ENCODE assay signal across 32 cellular contexts in genomic region chr13:96947343-96947910, GRCh38. TPM values are rescaled to one million over a fixed set of nuclear protein-coding genes. Genes with fewer than 3 reads are reported as not detected.
"Had no signal": no experiment of that assay in that cellular context is flagged by ENCODE, and none has a peak within 500 bp of the region (broad histone marks: within the 10 kb centered on the region; RNA-seq: fewer than 3 reads in every experiment).

No MANE protein-coding gene starts in this region.

- H3K27ac ChIP-seq: ascending aorta, brain microvascular endothelial cell, coronary artery, dorsolateral prefrontal cortex, gastroesophageal sphincter had no signal

- ATAC-seq: activated CD4-positive, alpha-beta T cell treated with anti-CD3 and anti-CD28 coated beads for 36 hours; activated naive CD4-positive, alpha-beta T cell treated with anti-CD3 and anti-CD28 coated beads, Interleukin-2, amount 50 U/mL, for 72 hours; activated T-cell treated with anti-CD3 and anti-CD28 coated beads, Interleukin-2, amount 50 U/mL, for 72 hours; gastroesophageal sphincter; T-cell had no signal

- DNase-seq: activated CD4-positive, alpha-beta memory T cell treated with anti-CD3 and anti-CD28 coated beads for 36 hours; activated CD4-positive, alpha-beta T cell treated with anti-CD3 and anti-CD28 coated beads for 36 hours; activated CD4-positive, alpha-beta T cell treated with anti-CD3 and anti-CD28 coated beads, Interleukin-2, amount 10 ng/mL, durations not matched to agents 24 days and 14 days; activated CD4-positive, CD25-positive, alpha-beta regulatory T cell; activated CD4-positive, CD25-positive, alpha-beta regulatory T cell treated with anti-CD3 and anti-CD28 coated beads, Interleukin-2, amount 50 U/mL, for 72 hours; activated CD8-positive, alpha-beta memory T cell treated with anti-CD3 and anti-CD28 coated beads, Interleukin-2, amount 50 U/mL, for 48 hours; activated gamma-delta T cell; activated naive CD4-positive, alpha-beta T cell; activated naive CD4-positive, alpha-beta T cell treated with anti-CD3 and anti-CD28 coated beads, Interleukin-2, amount 10 ng/mL, durations not matched to agents 7 days and 5 days; activated naive CD8-positive, alpha-beta T cell treated with anti-CD3 and anti-CD28 coated beads, Interleukin-2, amount 10 ng/mL, durations not matched to agents 7 days and 5 days; activated T-cell treated with anti-CD3 and anti-CD28 coated beads for 4 hours; activated T-cell treated with anti-CD3 and anti-CD28 coated beads, Interleukin-2, amount 50 U/mL, for 24 hours; activated T-cell treated with anti-CD3 and anti-CD28 coated beads, Interleukin-2, amount 50 U/mL, for 72 hours; brain microvascular endothelial cell; dorsolateral prefrontal cortex; effector memory CD4-positive, alpha-beta T cell; endodermal cell; foreskin melanocyte; SW 1271; T-cell; T-helper 9 cell had no signal

- H3K36me3 ChIP-seq: ascending aorta, brain microvascular endothelial cell, gastroesophageal sphincter had no signal

- H3K27me3 ChIP-seq: ascending aorta, brain microvascular endothelial cell, dorsolateral prefrontal cortex had no signal

- H3K4me3 ChIP-seq: ascending aorta, coronary artery, dorsolateral prefrontal cortex, gastroesophageal sphincter had no signal

- H3K9me3 ChIP-seq: ascending aorta, gastroesophageal sphincter had no signal

- H3K4me1 ChIP-seq: ascending aorta, gastroesophageal sphincter had no signal

RNA-seq across cellular contexts. Expression of gene OXGR1, which starts 46.8 kb away (rescaled TPM):
- total RNA-seq: activated CD4-positive, alpha-beta memory T cell treated with anti-CD3 and anti-CD28 coated beads for 36 hours; activated CD4-positive, alpha-beta T cell treated with anti-CD3 and anti-CD28 coated beads for 36 hours; activated CD4-positive, alpha-beta T cell treated with anti-CD3 and anti-CD28 coated beads, Interleukin-2, amount 10 ng/mL, durations not matched to agents 24 days and 14 days; activated naive CD4-positive, alpha-beta T cell treated with anti-CD3 and anti-CD28 coated beads, Interleukin-2, amount 50 U/mL, for 72 hours; activated naive CD8-positive, alpha-beta T cell treated with anti-CD3 and anti-CD28 coated beads, Interleukin-2, amount 10 ng/mL, durations not matched to agents 7 days and 5 days; activated T-cell treated with anti-CD3 and anti-CD28 coated beads, Interleukin-2, amount 50 U/mL, for 72 hours; ascending aorta; bronchial epithelial cell; cardiac septum; epithelial cell of proximal tubule; fibroblast of lung; fibroblast of villous mesenchyme; glomerular endothelial cell; T-cell; T-helper 2 cell treated with Interferon-gamma antibody and Interleukin-4, amounts not matched to agents 100 ng/mL and 5 ng/mL, for 36 hours had no signal
- polyA plus RNA-seq: fibroblast of lung had no signal
